ENCODE assay signal across 12 cellular contexts in the genomic region with DNA sequence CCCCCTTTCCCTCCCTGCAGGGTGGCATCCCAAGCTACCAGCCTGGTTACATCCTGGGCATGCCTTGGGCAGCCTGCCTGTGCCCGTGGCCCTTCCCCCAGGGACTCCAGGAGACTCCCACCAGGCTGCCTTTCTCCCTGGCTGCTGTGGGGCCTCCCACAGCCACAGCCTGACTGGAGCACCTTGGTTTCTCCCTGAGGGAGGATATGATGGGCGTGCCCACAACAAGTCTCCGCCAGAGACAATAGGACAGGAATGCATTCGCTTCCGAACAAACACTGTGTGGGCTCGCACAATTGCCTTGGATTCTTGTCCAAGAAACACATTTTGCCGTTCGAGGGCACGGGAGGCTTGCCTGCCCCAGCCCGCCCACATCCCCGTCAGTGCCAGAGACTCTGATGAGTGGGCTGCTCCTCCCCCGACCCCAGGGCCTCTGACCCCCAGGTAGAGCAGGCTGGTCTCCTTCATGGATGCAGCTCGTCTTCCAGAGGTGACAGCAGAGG.
DNase-seq lines count a peak whose midpoint lies in the region; ATAC-seq and TF ChIP-seq lines count a peak whose summit lies in the region.
"Had no signal": no experiment of that assay in that cellular context is flagged by ENCODE, and none has a peak within 500 bp of the region (broad histone marks: within the 10 kb centered on the region; RNA-seq: fewer than 3 reads in every experiment).

No MANE protein-coding gene starts in this region.

- DNase-seq in NT2/D1 (ENCODE audit: low read depth, low spot score) (no peak), neural crest cell (ENCODE audit: low read depth, low spot score) (no peak)
- no peak for DNase-seq in activated naive CD8-positive, alpha-beta T cell treated with anti-CD3 and anti-CD28 coated beads, Interleukin-2, amount 50 U/mL, for 24 hours
- DNase-seq: naive thymus-derived CD4-positive, alpha-beta T cell; NCI-H510A treated with DMSO at 0.1 percent for 48 hours; SIG-M5; WERI-Rb-1 had no signal

- H3K27ac ChIP-seq in BLaER1 (peak overlapping the region; percentile 53; the same call in 1 of the 2 replicates), esophagus (ENCODE audit: low read depth in 2 of 2, low read length in 1 of 2) (peak overlapping the region; percentile 36 to 56)
- H3K27ac ChIP-seq: WERI-Rb-1 had no signal

- H3K4me1 Mint-ChIP-seq in neural crest cell, result peaks cover 68% of the 10 kb centered on the region
- H3K4me1 Mint-ChIP-seq in activated naive CD8-positive, alpha-beta T cell treated with anti-CD3 and anti-CD28 coated beads, Interleukin-2, amount 50 U/mL, for 24 hours, result peaks cover 42% of the 10 kb centered on the region

- H3K4me3 ChIP-seq in BLaER1 (no peak overlapping the region), NT2/D1 (ENCODE audit: insufficient read length, low read depth) (no peak overlapping the region), esophagus (ENCODE audit: low read depth in 1 of 2, low read length in 2 of 2) (no peak overlapping the region)

- H3K4me1 ChIP-seq in BLaER1 (peaks cover 77% of the 10 kb centered on the region), NT2/D1 (ENCODE audit: insufficient read depth, insufficient read length) (peaks cover 19% of the 10 kb centered on the region), esophagus (ENCODE audit: control insufficient read depth in 2 of 2, insufficient read depth in 2 of 2, low read length in 1 of 2) (peaks cover 7 to 15% of the 10 kb centered on the region in 2 donors)

- H4K20me1 ChIP-seq in BLaER1, result no peaks in the 10 kb centered on the region

- no peak overlapping the region for H3K27ac Mint-ChIP-seq in neural crest cell (ENCODE audit: unreplicated experiment)
- no peak overlapping the region for H3K27ac Mint-ChIP-seq in activated naive CD8-positive, alpha-beta T cell treated with anti-CD3 and anti-CD28 coated beads, Interleukin-2, amount 50 U/mL, for 24 hours

- no peak overlapping the region; the same call in 1 of the 2 replicates for H3K9ac ChIP-seq in BLaER1
- peak overlapping the region; percentile 67 for H3K9ac ChIP-seq in NT2/D1 (ENCODE audit: insufficient read length, low read depth)

- ATAC-seq in HG02981 (IDR thresholded peaks at IDR 0.05; ENCODE audit: unreplicated experiment), result no peak
- ATAC-seq in activated naive CD8-positive, alpha-beta T cell treated with anti-CD3 and anti-CD28 coated beads, Interleukin-2, amount 50 U/mL, for 24 hours, result no peak
- ATAC-seq in HG03342 (IDR thresholded peaks at IDR 0.05; ENCODE audit: unreplicated experiment), result no peak
- ATAC-seq in HG03135 (IDR thresholded peaks at IDR 0.05; ENCODE audit: unreplicated experiment), result no peak
- ATAC-seq: naive thymus-derived CD4-positive, alpha-beta T cell had no signal

- H3K9me3 ChIP-seq in BLaER1 (no peaks in the 10 kb centered on the region), NT2/D1 (ENCODE audit: insufficient read depth, low read length) (no peaks in the 10 kb centered on the region), esophagus (ENCODE audit: control insufficient read depth in 2 of 2, insufficient read depth in 1 of 2, low read depth in 1 of 2, low read length in 1 of 2) (no peaks in the 10 kb centered on the region)

- peak overlapping the region; percentile 56 for H3K4me3 Mint-ChIP-seq in neural crest cell
- H3K4me3 Mint-ChIP-seq in activated naive CD8-positive, alpha-beta T cell treated with anti-CD3 and anti-CD28 coated beads, Interleukin-2, amount 50 U/mL, for 24 hours, result no peak overlapping the region
- H3K4me3 Mint-ChIP-seq: naive thymus-derived CD4-positive, alpha-beta T cell had no signal

- 46 to 67% methylated on average over 13 of the region's 13 CpGs for WGBS in esophagus, 2 donors

- peak overlapping the region; percentile 60 for H3K4me2 ChIP-seq in BLaER1

- peaks cover 8% of the 10 kb centered on the region for H3K36me3 Mint-ChIP-seq in neural crest cell (ENCODE audit: low read depth)
- H3K36me3 Mint-ChIP-seq in activated naive CD8-positive, alpha-beta T cell treated with anti-CD3 and anti-CD28 coated beads, Interleukin-2, amount 50 U/mL, for 24 hours (ENCODE audit: low read depth), result no peaks in the 10 kb centered on the region

- no peak for TF ChIP-seq CTCF in neural crest cell (conservative IDR thresholded peaks at IDR 0.05)

- peaks cover 4% of the 10 kb centered on the region for H3K27me3 Mint-ChIP-seq in neural crest cell (ENCODE audit: low read depth)
- H3K27me3 Mint-ChIP-seq in activated naive CD8-positive, alpha-beta T cell treated with anti-CD3 and anti-CD28 coated beads, Interleukin-2, amount 50 U/mL, for 24 hours, result no peaks in the 10 kb centered on the region
- H3K27me3 Mint-ChIP-seq: naive thymus-derived CD4-positive, alpha-beta T cell had no signal

- no peaks in the 10 kb centered on the region for H3K36me3 ChIP-seq in BLaER1
- no peaks in the 10 kb centered on the region for H3K36me3 ChIP-seq in NT2/D1 (ENCODE audit: insufficient read depth, insufficient read length, low read length)
- H3K36me3 ChIP-seq in esophagus (ENCODE audit: control insufficient read depth in 2 of 2, insufficient read depth in 2 of 2, low read length in 1 of 2), result no peaks in the 10 kb centered on the region

- H3K9me3 Mint-ChIP-seq in neural crest cell, result peaks cover 13% of the 10 kb centered on the region
- peaks cover 4% of the 10 kb centered on the region for H3K9me3 Mint-ChIP-seq in activated naive CD8-positive, alpha-beta T cell treated with anti-CD3 and anti-CD28 coated beads, Interleukin-2, amount 50 U/mL, for 24 hours

- H3K27me3 ChIP-seq in BLaER1 (no peaks in the 10 kb centered on the region), NT2/D1 (ENCODE audit: insufficient read depth, insufficient read length) (no peaks in the 10 kb centered on the region), esophagus (ENCODE audit: control insufficient read depth in 1 of 2, insufficient read depth in 2 of 2, low read length in 2 of 2) (no peaks in the 10 kb centered on the region)
